Comparison of ENCODE assay signal across 1 cellular context in genomic region chr2:46308629-46309028, GRCh38.
TF ChIP-seq lines count a peak whose summit lies in the region.

No MANE protein-coding gene starts in this region.

TF ChIP-seq in HepG2, 621 proteins besides CTCF, POLR2A, EP300 and RAD21 (continued from another document and continues in another):
- TF ChIP-seq HDAC2 (CRISPR knock-in tag; IDR thresholded peaks at IDR 0.05) (peak; percentile 92), SIN3A (IDR thresholded peaks at IDR 0.05; ENCODE audit: borderline replicate concordance, low read depth, low read length) (no peak), ZFP90 (CRISPR knock-in tag; IDR thresholded peaks at IDR 0.05; ENCODE audit: borderline replicate concordance) (no peak), SRY (CRISPR knock-in tag; IDR thresholded peaks at IDR 0.05) (no peak), TERF1 (CRISPR knock-in tag; IDR thresholded peaks at IDR 0.05) (no peak), HMGA1 (CRISPR knock-in tag; conservative IDR thresholded peaks at IDR 0.05) (no peak), MNT (IDR thresholded peaks at IDR 0.05) (no peak), ZSCAN20 (CRISPR knock-in tag; IDR thresholded peaks at IDR 0.05; ENCODE audit: borderline replicate concordance) (no peak), KDM2A (CRISPR knock-in tag; IDR thresholded peaks at IDR 0.05; ENCODE audit: borderline replicate concordance, low read depth) (no peak), STAT6 (CRISPR knock-in tag; IDR thresholded peaks at IDR 0.05; ENCODE audit: borderline replicate concordance) (no peak), FOSL1 (CRISPR knock-in tag; IDR thresholded peaks at IDR 0.05; ENCODE audit: borderline replicate concordance) (no peak), SRSF1 (optimal IDR thresholded peaks at IDR 0.05; ENCODE audit: low read depth, low read length) (no peak), FIP1L1 (IDR thresholded peaks at IDR 0.05; ENCODE audit: borderline replicate concordance, insufficient read depth, low read depth, low read length) (no peak), ZNF362 (CRISPR knock-in tag; IDR thresholded peaks at IDR 0.05; ENCODE audit: borderline replicate concordance) (no peak), ZNF329 (CRISPR knock-in tag; IDR thresholded peaks at IDR 0.05; ENCODE audit: low read depth) (no peak), MYNN (CRISPR knock-in tag; IDR thresholded peaks at IDR 0.05; ENCODE audit: low read depth) (no peak), ZNF274 (CRISPR knock-in tag; IDR thresholded peaks at IDR 0.05) (no peak), AKNA (CRISPR knock-in tag; IDR thresholded peaks at IDR 0.05; ENCODE audit: borderline replicate concordance) (no peak), CREM (IDR thresholded peaks at IDR 0.05) (peak; percentile 52), CREM (CRISPR knock-in tag; IDR thresholded peaks at IDR 0.05) (no peak), ZNF224 (CRISPR knock-in tag; IDR thresholded peaks at IDR 0.05) (no peak), ZFP91 (CRISPR knock-in tag; IDR thresholded peaks at IDR 0.05; ENCODE audit: borderline replicate concordance) (no peak), ZNF230 (CRISPR knock-in tag; IDR thresholded peaks at IDR 0.05) (no peak), ARHGAP35 (CRISPR knock-in tag; IDR thresholded peaks at IDR 0.05; ENCODE audit: borderline replicate concordance) (no peak), TBP (CRISPR knock-in tag; IDR thresholded peaks at IDR 0.05) (no peak), FOSL2 (CRISPR knock-in tag; IDR thresholded peaks at IDR 0.05) (peak; percentile 76), ZKSCAN5 (CRISPR knock-in tag; IDR thresholded peaks at IDR 0.05) (no peak), BHLHE40 (IDR thresholded peaks at IDR 0.05; ENCODE audit: low read length) (no peak), HNF4G (IDR thresholded peaks at IDR 0.05; ENCODE audit: borderline replicate concordance, low read depth, low read length) (peak; percentile 85), HNF4G (CRISPR knock-in tag; IDR thresholded peaks at IDR 0.05; ENCODE audit: borderline replicate concordance, low read depth) (peak; percentile 34; the same call in 1 of the 2 replicates), ZNF430 (CRISPR knock-in tag; IDR thresholded peaks at IDR 0.05) (no peak), HMGXB3 (CRISPR knock-in tag; IDR thresholded peaks at IDR 0.05; ENCODE audit: borderline replicate concordance) (0 out of 2 replicates have a peak, but pooled peaks have one; percentile 19), HNF4A (CRISPR knock-in tag; IDR thresholded peaks at IDR 0.05) (peak; percentile 97), NR2C2 (CRISPR knock-in tag; IDR thresholded peaks at IDR 0.05; ENCODE audit: borderline replicate concordance) (peak; percentile 52; the same call in 1 of the 2 replicates), NR2F2 (IDR thresholded peaks at IDR 0.05; ENCODE audit: borderline replicate concordance, low read depth) (peak; percentile 44; the same call in 1 of the 2 replicates), ATF3 (CRISPR knock-in tag; IDR thresholded peaks at IDR 0.05) (no peak), KLF11 (CRISPR knock-in tag; IDR thresholded peaks at IDR 0.05) (no peak), MEIS2 (CRISPR knock-in tag; IDR thresholded peaks at IDR 0.05) (no peak), MAX (IDR thresholded peaks at IDR 0.05) (peak; percentile 0; the same call in 1 of the 2 replicates), SOX13 (IDR thresholded peaks at IDR 0.05) (peak; percentile 45; the same call in 1 of the 2 replicates), SOX13 (CRISPR knock-in tag; conservative IDR thresholded peaks at IDR 0.05 in 1 of 2, IDR thresholded peaks at IDR 0.05 in 1 of 2) (peak in 1 of 2 experiments; percentile 80; a peak in 2 of 4 replicates), ZNF234 (CRISPR knock-in tag; conservative IDR thresholded peaks at IDR 0.05) (no peak), SIX1 (CRISPR knock-in tag; IDR thresholded peaks at IDR 0.05; ENCODE audit: borderline replicate concordance) (peak; percentile 86; the same call in 1 of the 2 replicates), HOMEZ (CRISPR knock-in tag; IDR thresholded peaks at IDR 0.05; ENCODE audit: low read depth) (no peak), ZKSCAN1 (IDR thresholded peaks at IDR 0.05; ENCODE audit: low read length) (no peak)
